Comparison of ENCODE assay signal across 8 cellular contexts in genomic region chr15:76336254-76337046, GRCh38. TPM values are rescaled to one million over a fixed set of nuclear protein-coding genes. Genes with fewer than 3 reads are reported as not detected.
DNase-seq lines count a peak whose midpoint lies in the region; ATAC-seq, FAIRE-seq and TF ChIP-seq lines count a peak whose summit lies in the region.

Gene ISL2, plus strand, starts transcription at chr15:76336773. Its CDS starts 111 bp downstream, at chr15:76336884.

- DNase-seq in GM12891 (ENCODE audit: insufficient read length, low spot score), result peak; percentile 81
- peak; percentile 90 for DNase-seq in HEK293T (ENCODE audit: extremely low spot score)
- peak; percentile 90 to 93 for DNase-seq in NCI-H1930 (lab: John Stamatoyannopoulos, UW)
- DNase-seq in activated CD4-positive, alpha-beta T cell treated with anti-CD3 and anti-CD28 coated beads, Interleukin-2, amount 10 ng/mL, durations not matched to agents 7 days and 5 days, result peak; percentile 71
- DNase-seq in fibroblast of gingiva (ENCODE audit: low read depth), result peak; percentile 65
- DNase-seq in naive thymus-derived CD8-positive, alpha-beta T cell, result peak in 1 of 10 donors; percentile 21
- DNase-seq in superior temporal gyrus (ENCODE audit: extremely low spot score), result peak; percentile 59
- no peak for DNase-seq in effector CD4-positive, alpha-beta T cell

- CTCF ChIA-PET in HEK293T (lab: Yijun Ruan, JAX), result interaction anchor here (1.0 kb wide), 1 partner anchor 146 kb away, joined by 3 read pairs; no protein-coding TSS in a partner anchor
- CTCF ChIA-PET in activated CD4-positive, alpha-beta T cell treated with anti-CD3 and anti-CD28 coated beads, Interleukin-2, amount 10 ng/mL, durations not matched to agents 7 days and 5 days (lab: Charles Lee), result interaction anchor here (0.6 to 4.3 kb wide), 5 partner anchors 9 to 1222 kb away, joined by 3 to 18 read pairs (median 4); no protein-coding TSS in a partner anchor

- TF ChIP-seq POLR2A in GM12891 (IDR thresholded peaks at IDR 0.05; ENCODE audit: low read depth, low read length), result no peak

- POLR2A ChIA-PET in HEK293T (lab: Yijun Ruan, JAX), result interaction anchor here (0.6 to 3.5 kb wide), 34 partner anchors 8 to 628 kb away, joined by 3 to 71 read pairs (median 6); partner anchors contain the start of gene ETFA
- POLR2A ChIA-PET in activated CD4-positive, alpha-beta T cell treated with anti-CD3 and anti-CD28 coated beads, Interleukin-2, amount 10 ng/mL, durations not matched to agents 7 days and 5 days (lab: Charles Lee), result no interaction called here
- POLR2A ChIA-PET in naive thymus-derived CD8-positive, alpha-beta T cell (lab: Charles Lee), result interaction anchor here (0.9 kb wide), 1 partner anchor 821 kb away, joined by 5 read pairs; no protein-coding TSS in a partner anchor

- H3K27me3 Mint-ChIP-seq in activated CD4-positive, alpha-beta T cell treated with anti-CD3 and anti-CD28 coated beads, Interleukin-2, amount 10 ng/mL, durations not matched to agents 7 days and 5 days, result peaks cover 56% of the 10 kb centered on the region
- H3K27me3 Mint-ChIP-seq in naive thymus-derived CD8-positive, alpha-beta T cell, result peaks cover 40 to 90% (median 66%) of the 10 kb centered on the region in 5 donors

- peak; percentile 76 for FAIRE-seq in GM12891 (lab: Jason Lieb, UNC)

- peaks cover 9% of the 10 kb centered on the region for H3K36me3 Mint-ChIP-seq in activated CD4-positive, alpha-beta T cell treated with anti-CD3 and anti-CD28 coated beads, Interleukin-2, amount 10 ng/mL, durations not matched to agents 7 days and 5 days (ENCODE audit: low read depth)
- peaks cover 0 to 9% (median 0%) of the 10 kb centered on the region in 3 donors for H3K36me3 Mint-ChIP-seq in naive thymus-derived CD8-positive, alpha-beta T cell

- H3K9me3 Mint-ChIP-seq in activated CD4-positive, alpha-beta T cell treated with anti-CD3 and anti-CD28 coated beads, Interleukin-2, amount 10 ng/mL, durations not matched to agents 7 days and 5 days, result no peaks in the 10 kb centered on the region
- H3K9me3 Mint-ChIP-seq in naive thymus-derived CD8-positive, alpha-beta T cell, result peaks cover 0 to 3% (median 0%) of the 10 kb centered on the region in 9 donors

- H3K4me1 Mint-ChIP-seq in activated CD4-positive, alpha-beta T cell treated with anti-CD3 and anti-CD28 coated beads, Interleukin-2, amount 10 ng/mL, durations not matched to agents 7 days and 5 days, result peaks cover 55% of the 10 kb centered on the region
- peaks cover 30 to 60% (median 50%) of the 10 kb centered on the region in 4 donors for H3K4me1 Mint-ChIP-seq in naive thymus-derived CD8-positive, alpha-beta T cell

- H3K4me3 Mint-ChIP-seq in activated CD4-positive, alpha-beta T cell treated with anti-CD3 and anti-CD28 coated beads, Interleukin-2, amount 10 ng/mL, durations not matched to agents 7 days and 5 days, result peak within 1 kb of the TSS; percentile 67
- H3K4me3 Mint-ChIP-seq in naive thymus-derived CD8-positive, alpha-beta T cell, result peak within 1 kb of the TSS; percentile 53 to 87 (median 72)

- no peak for ATAC-seq in naive thymus-derived CD8-positive, alpha-beta T cell

- peak within 1 kb of the TSS; percentile 82 for H3K27ac Mint-ChIP-seq in activated CD4-positive, alpha-beta T cell treated with anti-CD3 and anti-CD28 coated beads, Interleukin-2, amount 10 ng/mL, durations not matched to agents 7 days and 5 days
- peak within 1 kb of the TSS in 1 of 10 donors; percentile 18 for H3K27ac Mint-ChIP-seq in naive thymus-derived CD8-positive, alpha-beta T cell

TF ChIP-seq in GM12891, 5 proteins besides CTCF, POLR2A, EP300 and RAD21:
- TF ChIP-seq POU2F2 (IDR thresholded peaks at IDR 0.05; ENCODE audit: low read depth, low read length) (no peak), POLR2AphosphoS5 (IDR thresholded peaks at IDR 0.05; ENCODE audit: low read depth, low read length) (0 out of 2 replicates have a peak, but pooled peaks have one; percentile 41), PAX5 (IDR thresholded peaks at IDR 0.05; ENCODE audit: insufficient read depth, low read length, severe bottlenecking) (no peak), TAF1 (IDR thresholded peaks at IDR 0.05; ENCODE audit: low read depth, low read length) (peak; percentile 21; the same call in 1 of the 2 replicates), SPI1 (IDR thresholded peaks at IDR 0.05; ENCODE audit: low read depth, low read length) (peak; percentile 59)
TF ChIP-seq in GM12891: peak in this region for 3.

TF ChIP-seq in HEK293T, 16 proteins besides CTCF, POLR2A, EP300 and RAD21:
- TF ChIP-seq SUZ12 (IDR thresholded peaks at IDR 0.05) (no peak), L3MBTL2 (conservative IDR thresholded peaks at IDR 0.05) (no peak), CTBP1 (IDR thresholded peaks at IDR 0.05; ENCODE audit: borderline replicate concordance) (peak; percentile 60; the same call in 1 of the 2 replicates), FOXK2 (IDR thresholded peaks at IDR 0.05) (no peak), TARDBP (IDR thresholded peaks at IDR 0.05) (no peak), ARNT (IDR thresholded peaks at IDR 0.05) (peak; percentile 80), LEF1 (IDR thresholded peaks at IDR 0.05; ENCODE audit: borderline replicate concordance) (no peak), SP1 (IDR thresholded peaks at IDR 0.05) (no peak), FOXA1 (IDR thresholded peaks at IDR 0.05) (no peak)
- TF ChIP-seq, protein P1, sequence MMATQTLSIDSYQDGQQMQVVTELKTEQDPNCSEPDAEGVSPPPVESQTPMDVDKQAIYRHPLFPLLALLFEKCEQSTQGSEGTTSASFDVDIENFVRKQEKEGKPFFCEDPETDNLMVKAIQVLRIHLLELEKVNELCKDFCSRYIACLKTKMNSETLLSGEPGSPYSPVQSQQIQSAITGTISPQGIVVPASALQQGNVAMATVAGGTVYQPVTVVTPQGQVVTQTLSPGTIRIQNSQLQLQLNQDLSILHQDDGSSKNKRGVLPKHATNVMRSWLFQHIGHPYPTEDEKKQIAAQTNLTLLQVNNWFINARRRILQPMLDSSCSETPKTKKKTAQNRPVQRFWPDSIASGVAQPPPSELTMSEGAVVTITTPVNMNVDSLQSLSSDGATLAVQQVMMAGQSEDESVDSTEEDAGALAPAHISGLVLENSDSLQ (IDR thresholded peaks at IDR 0.05), result no peak

RNA-seq across cellular contexts. Expression of gene ISL2, which starts in this region (rescaled TPM):
- 2.6 TPM for polyA plus RNA-seq in GM12891 (2012; ENCODE audit: low read depth, missing spikeins)
- total RNA-seq in activated CD4-positive, alpha-beta T cell treated with anti-CD3 and anti-CD28 coated beads, Interleukin-2, amount 10 ng/mL, durations not matched to agents 7 days and 5 days, result under 1 TPM; 0.54 to 0.82 TPM
- total RNA-seq in naive thymus-derived CD8-positive, alpha-beta T cell, result not detected
- polyA plus RNA-seq in naive thymus-derived CD8-positive, alpha-beta T cell, result not detected

Comparison
In these comparisons a context has a peak if more than half of its experiments do, and no peak if none do; other contexts are left out.
1. Peak in DNase-seq in activated CD4-positive, alpha-beta T cell treated with anti-CD3 and anti-CD28 coated beads, Interleukin-2, amount 10 ng/mL, durations not matched to agents 7 days and 5 days; RNA of the gene not detected or under 1 TPM.